9 cellular contexts compared by ENCODE assay signal in genomic region chr10:46283217-46283944, GRCh38. TPM values are rescaled to one million over a fixed set of nuclear protein-coding genes. Genes with fewer than 3 reads are reported as not detected.
DNase-seq lines count a peak whose midpoint lies in the region; ATAC-seq and TF ChIP-seq lines count a peak whose summit lies in the region.
"Had no signal": no experiment of that assay in that cellular context is flagged by ENCODE, and none has a peak within 500 bp of the region (broad histone marks: within the 10 kb centered on the region; RNA-seq: fewer than 3 reads in every experiment).

No MANE protein-coding gene starts in this region.

- H2AFZ ChIP-seq in OCI-LY1 (ENCODE audit: low read length) (no peak overlapping the region), neuron (ENCODE audit: low read depth, low read length) (no peak overlapping the region)

- H3K27me3 Mint-ChIP-seq in CD4-positive, alpha-beta memory T cell, result no peaks in the 10 kb centered on the region
- H3K27me3 Mint-ChIP-seq in effector memory CD8-positive, alpha-beta T cell, result peaks cover 0 to 9% of the 10 kb centered on the region in 2 donors

- ATAC-seq in effector memory CD8-positive, alpha-beta T cell (replicated peaks), result no peak
- ATAC-seq in GM21825 (IDR thresholded peaks at IDR 0.05; ENCODE audit: unreplicated experiment) (no peak), HG03469 (IDR thresholded peaks at IDR 0.05; ENCODE audit: unreplicated experiment) (no peak), GM18867 (IDR thresholded peaks at IDR 0.05; ENCODE audit: unreplicated experiment) (no peak)

- POLR2A ChIA-PET in CD4-positive, alpha-beta memory T cell (lab: Charles Lee; ENCODE audit: partially characterized antibody), result interaction anchor here (0.8 to 3.9 kb wide), 4 partner anchors 13 to 1097 kb away, joined by 3 to 41 read pairs (median 16); no protein-coding TSS in a partner anchor

- in situ Hi-C loops in G401 (cut with HindIII; ENCODE audit: low sequenced_read_pairs), result no loop called here

- TF ChIP-seq CTCF in OCI-LY1 (IDR thresholded peaks at IDR 0.05; ENCODE audit: low read length), result no peak

- H3K4me1 Mint-ChIP-seq in CD4-positive, alpha-beta memory T cell, result peaks cover 11 to 24% (median 16%) of the 10 kb centered on the region in 4 donors
- H3K4me1 Mint-ChIP-seq in effector memory CD8-positive, alpha-beta T cell (ENCODE audit: low read depth in 2 of 2), result peaks cover 14 to 15% of the 10 kb centered on the region in 2 donors

- intact Hi-C loops in CD4-positive, alpha-beta memory T cell (cut with micrococcal nuclease), result no loop called here

- peaks cover 18% of the 10 kb centered on the region for H3K4me1 ChIP-seq in CD4-positive, alpha-beta memory T cell (ENCODE audit: insufficient read depth, low read length)
- H3K4me1 ChIP-seq in OCI-LY1 (ENCODE audit: insufficient read depth, low read length, severe bottlenecking) (peaks cover 5% of the 10 kb centered on the region), neuron (ENCODE audit: insufficient read depth, low read length) (no peaks in the 10 kb centered on the region)

- H3K9me2 ChIP-seq in OCI-LY1 (ENCODE audit: low read depth, low read length), result no peaks in the 10 kb centered on the region

- no peak overlapping the region for H3K4me2 ChIP-seq in OCI-LY1 (ENCODE audit: low read length)

- no peaks in the 10 kb centered on the region for H3K36me3 ChIP-seq in CD4-positive, alpha-beta memory T cell (ENCODE audit: insufficient read depth, low read length)
- H3K36me3 ChIP-seq in OCI-LY1 (ENCODE audit: insufficient read depth, low read length), result no peaks in the 10 kb centered on the region
- no peaks in the 10 kb centered on the region for H3K36me3 ChIP-seq in neuron (ENCODE audit: insufficient read depth, low read length)

- no peak for DNase-seq in CD4-positive, alpha-beta memory T cell
- no peak for DNase-seq in effector memory CD8-positive, alpha-beta T cell
- DNase-seq in G401 (ENCODE audit: low spot score), result no peak

- no peaks in the 10 kb centered on the region for H3K9me3 Mint-ChIP-seq in CD4-positive, alpha-beta memory T cell
- H3K9me3 Mint-ChIP-seq in effector memory CD8-positive, alpha-beta T cell, result no peaks in the 10 kb centered on the region

- H3K27ac Mint-ChIP-seq in CD4-positive, alpha-beta memory T cell, result peak overlapping the region in 4 of 7 donors; percentile 17 to 93 (median 61)
- no peak overlapping the region for H3K27ac Mint-ChIP-seq in effector memory CD8-positive, alpha-beta T cell

- no peaks in the 10 kb centered on the region for H3K9me3 ChIP-seq in CD4-positive, alpha-beta memory T cell (ENCODE audit: control insufficient read depth in 1 of 2, low read length in 2 of 2)
- H3K9me3 ChIP-seq in OCI-LY1 (ENCODE audit: low read length) (no peaks in the 10 kb centered on the region), neuron (ENCODE audit: low read length) (no peaks in the 10 kb centered on the region)

- no peaks in the 10 kb centered on the region for H4K20me1 ChIP-seq in OCI-LY1 (ENCODE audit: insufficient read depth, low read length)

- CTCF ChIA-PET in CD4-positive, alpha-beta memory T cell (lab: Charles Lee; ENCODE audit: partially characterized antibody), result interaction anchor here (0.5 to 2.5 kb wide), 2 partner anchors 179 to 1097 kb away, joined by 3 to 12 read pairs; no protein-coding TSS in a partner anchor

- H3K79me2 ChIP-seq in OCI-LY1 (ENCODE audit: insufficient read depth, low read length), result no peaks in the 10 kb centered on the region

- no peaks in the 10 kb centered on the region for H3K27me3 ChIP-seq in CD4-positive, alpha-beta memory T cell (ENCODE audit: insufficient read depth, low read length)
- H3K27me3 ChIP-seq in OCI-LY1 (ENCODE audit: insufficient read depth, low read length) (no peaks in the 10 kb centered on the region), neuron (ENCODE audit: insufficient read depth, low read length) (peaks cover 42% of the 10 kb centered on the region)

- no peaks in the 10 kb centered on the region for H3K36me3 Mint-ChIP-seq in CD4-positive, alpha-beta memory T cell
- H3K36me3 Mint-ChIP-seq in effector memory CD8-positive, alpha-beta T cell (ENCODE audit: insufficient read depth), result peaks cover 3% of the 10 kb centered on the region

- H3K4me3 Mint-ChIP-seq in CD4-positive, alpha-beta memory T cell, result peak overlapping the region; percentile 21 to 98 (median 92)
- H3K4me3 Mint-ChIP-seq in effector memory CD8-positive, alpha-beta T cell, result peak overlapping the region; percentile 60 to 89

- H3K4me3 ChIP-seq in CD4-positive, alpha-beta memory T cell (ENCODE audit: low read length in 2 of 2), result peak overlapping the region in 1 of 2 donors; percentile 60
- H3K4me3 ChIP-seq in OCI-LY1 (ENCODE audit: low read depth, low read length, poor library complexity, severe bottlenecking) (peak overlapping the region; percentile 36), neuron (ENCODE audit: low read length) (peak overlapping the region; percentile 33)

- no peak overlapping the region for H3K9ac ChIP-seq in OCI-LY1 (ENCODE audit: low read length)

- H3F3A ChIP-seq in OCI-LY1 (ENCODE audit: insufficient read depth, low read length), result no peaks in the 10 kb centered on the region

- H3K27ac ChIP-seq in CD4-positive, alpha-beta memory T cell (ENCODE audit: low read depth, low read length), result no peak overlapping the region
- H3K27ac ChIP-seq in OCI-LY1 (ENCODE audit: low read depth, low read length, poor library complexity, severe bottlenecking), result no peak overlapping the region

RNA-seq across cellular contexts. Expression of gene ANTXRL, which starts 3.4 kb away (rescaled TPM):
- not detected for total RNA-seq in CD4-positive, alpha-beta memory T cell
- polyA plus RNA-seq in CD4-positive, alpha-beta memory T cell, result not detected
- total RNA-seq in G401 (2014; rRNA removed; shearing (Covaris generic)), result not detected in 2 replicates
- total RNA-seq: kidney epithelial cell had no signal

Comparison
In these comparisons a context has a peak if more than half of its experiments do, and no peak if none do; other contexts are left out.
1. H3K27ac Mint-ChIP-seq: peak in CD4-positive, alpha-beta memory T cell (4 of 7); none in effector memory CD8-positive, alpha-beta T cell (0 of 2).